Comparison of ENCODE assay signal across 35 cellular contexts in genomic region chr3:82587174-82587573, GRCh38.
"Had no signal": no experiment of that assay in that cellular context is flagged by ENCODE, and none has a peak within 500 bp of the region (broad histone marks: within the 10 kb centered on the region; RNA-seq: fewer than 3 reads in every experiment).

No MANE protein-coding gene starts in this region.

- H3K4me3 Mint-ChIP-seq: activated CD4-positive, alpha-beta memory T cell treated with anti-CD3 and anti-CD28 coated beads, Interleukin-2, amount 10 ng/mL, durations not matched to agents 7 days and 5 days; activated CD4-positive, alpha-beta T cell treated with anti-CD3 and anti-CD28 coated beads, Interleukin-2, amount 10 ng/mL, durations not matched to agents 24 days and 14 days; activated T-cell treated with anti-CD3 and anti-CD28 coated beads, Interleukin-2, amount 50 U/mL, for 24 hours; activated T-helper 17 cell treated with anti-CD3 and anti-CD28 coated beads, Interleukin-2, amount 50 U/mL, for 72 hours; central memory CD8-positive, alpha-beta T cell; natural killer cell; neural progenitor cell; stimulated activated effector memory CD8-positive, alpha-beta T cell treated with anti-CD3 and anti-CD28 coated beads, Interleukin-12 subunit alpha, Interleukin-12 subunit beta, amount 100 ng/mL, for 72 hours; stimulated activated naive CD8-positive, alpha-beta T cell treated with anti-CD3 and anti-CD28 coated beads, Interleukin-15, Interleukin-2, amounts not matched to agents 100 ng/mL and 50 ng/mL, for 24 hours had no signal

- H3K27ac Mint-ChIP-seq: activated CD4-positive, alpha-beta memory T cell treated with anti-CD3 and anti-CD28 coated beads, Interleukin-2, amount 10 ng/mL, durations not matched to agents 7 days and 5 days; activated CD4-positive, alpha-beta T cell treated with anti-CD3 and anti-CD28 coated beads, Interleukin-2, amount 10 ng/mL, durations not matched to agents 24 days and 14 days; activated T-cell treated with anti-CD3 and anti-CD28 coated beads, Interleukin-2, amount 50 U/mL, for 24 hours; activated T-helper 17 cell treated with anti-CD3 and anti-CD28 coated beads, Interleukin-2, amount 50 U/mL, for 72 hours; natural killer cell; neural progenitor cell; stimulated activated effector memory CD8-positive, alpha-beta T cell treated with anti-CD3 and anti-CD28 coated beads, Interleukin-12 subunit alpha, Interleukin-12 subunit beta, amount 100 ng/mL, for 72 hours; stimulated activated naive CD8-positive, alpha-beta T cell treated with anti-CD3 and anti-CD28 coated beads, Interleukin-15, Interleukin-2, amounts not matched to agents 100 ng/mL and 50 ng/mL, for 24 hours had no signal

- H3K4me2 ChIP-seq: neural progenitor cell had no signal

- H3K4me1 Mint-ChIP-seq: activated CD4-positive, alpha-beta memory T cell treated with anti-CD3 and anti-CD28 coated beads, Interleukin-2, amount 10 ng/mL, durations not matched to agents 7 days and 5 days; activated CD4-positive, alpha-beta T cell treated with anti-CD3 and anti-CD28 coated beads, Interleukin-2, amount 10 ng/mL, durations not matched to agents 24 days and 14 days; activated T-helper 17 cell treated with anti-CD3 and anti-CD28 coated beads, Interleukin-2, amount 50 U/mL, for 72 hours; central memory CD8-positive, alpha-beta T cell; natural killer cell; neural progenitor cell; stimulated activated effector memory CD8-positive, alpha-beta T cell treated with anti-CD3 and anti-CD28 coated beads, Interleukin-12 subunit alpha, Interleukin-12 subunit beta, amount 100 ng/mL, for 72 hours had no signal

- H2AFZ ChIP-seq: neural progenitor cell, parathyroid adenoma had no signal

- DNase-seq: activated CD4-positive, alpha-beta memory T cell treated with anti-CD3 and anti-CD28 coated beads, Interleukin-2, amount 10 ng/mL, durations not matched to agents 7 days and 5 days; activated CD4-positive, alpha-beta T cell treated with anti-CD3 and anti-CD28 coated beads, Interleukin-2, amount 10 ng/mL, durations not matched to agents 24 days and 14 days; activated CD4-positive, CD25-positive, alpha-beta regulatory T cell treated with anti-CD3 and anti-CD28 coated beads, Interleukin-2, amount 50 U/mL, for 72 hours; activated CD8-positive, alpha-beta memory T cell treated with anti-CD3 and anti-CD28 coated beads, Interleukin-2, amount 50 U/mL, for 48 hours; activated gamma-delta T cell treated with Interleukin-2 at 50 U/mL for 16 hours; activated naive CD4-positive, alpha-beta T cell treated with anti-CD3 and anti-CD28 coated beads, Interleukin-2, amount 50 U/mL, for 16 hours; activated T-cell treated with anti-CD3 and anti-CD28 coated beads, Interleukin-2, amount 50 U/mL, for 24 hours; amniotic stem cell; dermis blood vessel endothelial cell; effector CD4-positive, alpha-beta T cell; esophagus squamous epithelium; foreskin melanocyte; heart right ventricle; left lung; lower lobe of right lung; mesenchymal stem cell; natural killer cell; occipital lobe; psoas muscle; sigmoid colon; small intestine; stimulated activated CD4-positive, alpha-beta T cell treated with anti-CD3 and anti-CD28 coated beads, Interleukin-4, amount 100 ng/mL, for 24 hours; T1000; trophoblast cell; uterus had no signal

- H3K9me3 ChIP-seq: esophagus squamous epithelium, heart right ventricle, left lung, lower lobe of right lung, psoas muscle, sigmoid colon, thoracic aorta, uterus had no signal

- H3K27me3 Mint-ChIP-seq: activated CD4-positive, alpha-beta memory T cell treated with anti-CD3 and anti-CD28 coated beads, Interleukin-2, amount 10 ng/mL, durations not matched to agents 7 days and 5 days; activated CD4-positive, alpha-beta T cell treated with anti-CD3 and anti-CD28 coated beads, Interleukin-2, amount 10 ng/mL, durations not matched to agents 24 days and 14 days; activated T-cell treated with anti-CD3 and anti-CD28 coated beads, Interleukin-2, amount 50 U/mL, for 24 hours; activated T-helper 17 cell treated with anti-CD3 and anti-CD28 coated beads, Interleukin-2, amount 50 U/mL, for 72 hours; central memory CD8-positive, alpha-beta T cell; stimulated activated naive CD8-positive, alpha-beta T cell treated with anti-CD3 and anti-CD28 coated beads, Interleukin-15, Interleukin-2, amounts not matched to agents 100 ng/mL and 50 ng/mL, for 24 hours had no signal

- H3K4me3 ChIP-seq: esophagus squamous epithelium, heart right ventricle, left lung, lower lobe of right lung, neural progenitor cell, psoas muscle, sigmoid colon, thoracic aorta, uterus had no signal

- H3K27me3 ChIP-seq: esophagus squamous epithelium, heart right ventricle, left lung, neural progenitor cell, sigmoid colon, uterus had no signal

- H3K9me3 Mint-ChIP-seq: activated T-helper 17 cell treated with anti-CD3 and anti-CD28 coated beads, Interleukin-2, amount 50 U/mL, for 72 hours; stimulated activated naive CD8-positive, alpha-beta T cell treated with anti-CD3 and anti-CD28 coated beads, Interleukin-15, Interleukin-2, amounts not matched to agents 100 ng/mL and 50 ng/mL, for 24 hours had no signal

- H3K27ac ChIP-seq: epithelial cell of prostate, esophagus squamous epithelium, heart right ventricle, left lung, lower lobe of right lung, neural progenitor cell, parathyroid adenoma, psoas muscle, sigmoid colon, thoracic aorta, uterus had no signal

- H3K79me2 ChIP-seq: parathyroid adenoma had no signal

- H3K4me1 ChIP-seq: esophagus squamous epithelium, heart right ventricle, left lung, lower lobe of right lung, neural progenitor cell, parathyroid adenoma, psoas muscle, sigmoid colon, uterus had no signal

- H3K36me3 Mint-ChIP-seq: natural killer cell; neural progenitor cell; stimulated activated effector memory CD8-positive, alpha-beta T cell treated with anti-CD3 and anti-CD28 coated beads, Interleukin-12 subunit alpha, Interleukin-12 subunit beta, amount 100 ng/mL, for 72 hours had no signal

- H3K9ac ChIP-seq: neural progenitor cell, parathyroid adenoma had no signal

- FAIRE-seq: astrocyte, islet of Langerhans, small intestine had no signal

- H3K36me3 ChIP-seq: esophagus squamous epithelium, heart right ventricle, left lung, lower lobe of right lung, neural progenitor cell, sigmoid colon, thoracic aorta, uterus had no signal

- ATAC-seq: activated T-helper 17 cell treated with anti-CD3 and anti-CD28 coated beads, Interleukin-2, amount 50 U/mL, for 72 hours; heart right ventricle; left lung; lower lobe of right lung; natural killer cell; psoas muscle; stimulated activated effector memory CD8-positive, alpha-beta T cell treated with anti-CD3 and anti-CD28 coated beads, Interleukin-12 subunit alpha, Interleukin-12 subunit beta, amount 100 ng/mL, for 72 hours had no signal
